Comparison of ENCODE assay signal across 1 cellular context in the genomic region with DNA sequence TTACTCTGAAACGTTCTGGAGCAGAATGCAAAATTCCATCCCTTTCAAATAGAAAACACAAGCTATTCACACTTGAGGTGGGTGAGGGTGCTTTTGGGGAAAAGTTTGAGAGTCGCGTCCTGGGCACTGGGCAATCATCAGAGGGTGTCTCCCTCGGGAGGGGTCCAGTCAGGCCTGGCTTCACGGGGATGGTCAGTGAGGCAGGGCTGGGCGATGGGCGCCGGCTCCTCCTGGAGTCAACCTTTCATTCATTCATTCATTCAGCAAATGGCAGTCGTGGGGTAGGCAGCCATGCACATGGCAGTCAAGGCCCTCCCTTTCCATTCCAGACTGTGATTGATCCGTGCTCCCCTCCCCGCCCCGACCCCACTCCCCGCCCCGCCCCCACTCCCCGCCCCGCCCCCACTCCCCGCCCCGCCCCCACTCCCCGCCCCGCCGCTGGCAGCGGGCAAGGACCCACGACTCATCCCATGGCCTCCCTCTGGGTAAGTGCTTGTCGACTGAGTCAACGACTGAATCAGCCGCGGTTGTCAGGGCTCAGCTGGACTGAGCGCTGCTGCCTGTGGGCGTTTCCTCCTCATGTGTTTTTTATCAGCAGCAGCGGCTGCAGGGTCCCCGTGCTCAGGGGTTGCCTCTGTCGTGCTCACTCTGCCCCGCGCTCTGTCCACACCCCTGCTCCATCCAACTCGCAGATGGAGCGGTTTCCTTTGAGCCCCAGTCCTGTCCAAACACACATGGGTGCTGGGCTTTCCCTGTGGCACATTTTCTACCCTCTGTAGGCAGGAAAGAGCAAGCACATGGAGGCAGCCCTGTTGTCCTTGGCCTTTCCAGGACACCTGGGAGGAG.
TF ChIP-seq lines count a peak whose summit lies in the region.

No MANE protein-coding gene starts in this region.

TF ChIP-seq in GM12878, 131 proteins besides CTCF, POLR2A, EP300 and RAD21 (continued from another document):
- TF ChIP-seq, protein P1, sequence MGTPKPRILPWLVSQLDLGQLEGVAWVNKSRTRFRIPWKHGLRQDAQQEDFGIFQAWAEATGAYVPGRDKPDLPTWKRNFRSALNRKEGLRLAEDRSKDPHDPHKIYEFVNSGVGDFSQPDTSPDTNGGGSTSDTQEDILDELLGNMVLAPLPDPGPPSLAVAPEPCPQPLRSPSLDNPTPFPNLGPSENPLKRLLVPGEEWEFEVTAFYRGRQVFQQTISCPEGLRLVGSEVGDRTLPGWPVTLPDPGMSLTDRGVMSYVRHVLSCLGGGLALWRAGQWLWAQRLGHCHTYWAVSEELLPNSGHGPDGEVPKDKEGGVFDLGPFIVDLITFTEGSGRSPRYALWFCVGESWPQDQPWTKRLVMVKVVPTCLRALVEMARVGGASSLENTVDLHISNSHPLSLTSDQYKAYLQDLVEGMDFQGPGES (IDR thresholded peaks at IDR 0.05): no peak
TF ChIP-seq in GM12878: peak in this region for 0.
